In genomic region chr15:68113273-68113672, GRCh38 we compare ENCODE assay signal across 10 cellular contexts. TPM values are rescaled to one million over a fixed set of nuclear protein-coding genes. Genes with fewer than 3 reads are reported as not detected.
DNase-seq lines count a peak whose midpoint lies in the region; ATAC-seq and TF ChIP-seq lines count a peak whose summit lies in the region.
"Had no signal": no experiment of that assay in that cellular context is flagged by ENCODE, and none has a peak within 500 bp of the region (broad histone marks: within the 10 kb centered on the region; RNA-seq: fewer than 3 reads in every experiment).

No MANE protein-coding gene starts in this region.

- H3K36me3 ChIP-seq in HEK293 (ENCODE audit: control insufficient read depth in 2 of 2, insufficient read depth in 1 of 2, low read length in 2 of 2), result no peaks in the 10 kb centered on the region
- no peaks in the 10 kb centered on the region for H3K36me3 ChIP-seq in right lobe of liver
- H3K36me3 ChIP-seq: esophagus muscularis mucosa had no signal

- no peaks in the 10 kb centered on the region for H3K27me3 Mint-ChIP-seq in activated naive CD8-positive, alpha-beta T cell treated with anti-CD3 and anti-CD28 coated beads for 36 hours

- H3K4me1 ChIP-seq in HEK293 (ENCODE audit: control insufficient read depth, insufficient read depth, low read length), result peaks cover 21% of the 10 kb centered on the region
- peaks cover 0 to 18% (median 0%) of the 10 kb centered on the region in 4 donors for H3K4me1 ChIP-seq in right lobe of liver

- POLR2A ChIA-PET in HEK293 (lab: Yijun Ruan, JAX) (no interaction called here), HEK293T (lab: Yijun Ruan, JAX) (interaction anchor here (3.0 kb wide), 1 partner anchor 60 kb away, joined by 11 read pairs; the partner anchor contains the start of gene PIAS1)

- DNase-seq in AG08395 (ENCODE audit: low spot score) (peak; percentile 10), right lobe of liver (peak in 2 of 3 donors; percentile 30 to 72), NCI-H1092 (lab: John Stamatoyannopoulos, UW) (no peak), RKO (ENCODE audit: low spot score) (no peak), HEK293T (ENCODE audit: extremely low spot score) (no peak)
- DNase-seq in activated naive CD8-positive, alpha-beta T cell treated with anti-CD3 and anti-CD28 coated beads for 36 hours, result no peak
- DNase-seq: T-helper 1 cell had no signal

- peaks cover 29% of the 10 kb centered on the region for H3K36me3 Mint-ChIP-seq in activated naive CD8-positive, alpha-beta T cell treated with anti-CD3 and anti-CD28 coated beads for 36 hours

- ATAC-seq in right lobe of liver (peak; percentile 94 to 95 (median 94)), GM18873 (IDR thresholded peaks at IDR 0.05; ENCODE audit: low FRiP score, unreplicated experiment) (no peak)

- peaks cover 55% of the 10 kb centered on the region for H3K4me1 Mint-ChIP-seq in activated naive CD8-positive, alpha-beta T cell treated with anti-CD3 and anti-CD28 coated beads for 36 hours

- TF ChIP-seq POLR2A in right lobe of liver (IDR thresholded peaks at IDR 0.05), result no peak

- CTCF ChIA-PET in HEK293 (lab: Yijun Ruan, JAX), result interaction anchor here (0.5 to 1.4 kb wide), 4 partner anchors 37 to 249 kb away, joined by 3 to 5 read pairs (median 3); no protein-coding TSS in a partner anchor
- CTCF ChIA-PET in HEK293T (lab: Yijun Ruan, JAX), result no interaction called here

- no peak overlapping the region for H3K4me3 ChIP-seq in HEK293 (ENCODE audit: low read depth, low read length)
- H3K4me3 ChIP-seq in right lobe of liver, result peak overlapping the region in 1 of 3 donors; percentile 39

- H3K27me3 ChIP-seq in right lobe of liver, result no peaks in the 10 kb centered on the region
- H3K27me3 ChIP-seq: esophagus muscularis mucosa had no signal

- peaks cover 4% of the 10 kb centered on the region for H3K9me3 Mint-ChIP-seq in activated naive CD8-positive, alpha-beta T cell treated with anti-CD3 and anti-CD28 coated beads for 36 hours

- H3K9me3 ChIP-seq in HEK293 (ENCODE audit: control insufficient read depth, insufficient read depth, low read depth, low read length) (no peaks in the 10 kb centered on the region), right lobe of liver (no peaks in the 10 kb centered on the region)
- H3K9me3 ChIP-seq: esophagus muscularis mucosa had no signal

- peak overlapping the region; percentile 12 for H3K27ac Mint-ChIP-seq in activated naive CD8-positive, alpha-beta T cell treated with anti-CD3 and anti-CD28 coated beads for 36 hours

- TF ChIP-seq CTCF in HEK293 (tag by site-specific recombination; IDR thresholded peaks at IDR 0.05) (no peak), right lobe of liver (IDR thresholded peaks at IDR 0.05) (no peak)

- intact Hi-C loops in right lobe of liver (cut with DNase I), result no loop called here

- no peak overlapping the region for H3K4me3 Mint-ChIP-seq in activated naive CD8-positive, alpha-beta T cell treated with anti-CD3 and anti-CD28 coated beads for 36 hours

- H3K27ac ChIP-seq in HEK293 (ENCODE audit: extremely low read depth, low read depth, low read length) (no peak overlapping the region), right lobe of liver (peak overlapping the region; percentile 30 to 59 (median 59))

TF ChIP-seq in HEK293, 187 proteins besides CTCF, POLR2A, EP300 and RAD21 (continues in another document):
- TF ChIP-seq, protein P1, sequence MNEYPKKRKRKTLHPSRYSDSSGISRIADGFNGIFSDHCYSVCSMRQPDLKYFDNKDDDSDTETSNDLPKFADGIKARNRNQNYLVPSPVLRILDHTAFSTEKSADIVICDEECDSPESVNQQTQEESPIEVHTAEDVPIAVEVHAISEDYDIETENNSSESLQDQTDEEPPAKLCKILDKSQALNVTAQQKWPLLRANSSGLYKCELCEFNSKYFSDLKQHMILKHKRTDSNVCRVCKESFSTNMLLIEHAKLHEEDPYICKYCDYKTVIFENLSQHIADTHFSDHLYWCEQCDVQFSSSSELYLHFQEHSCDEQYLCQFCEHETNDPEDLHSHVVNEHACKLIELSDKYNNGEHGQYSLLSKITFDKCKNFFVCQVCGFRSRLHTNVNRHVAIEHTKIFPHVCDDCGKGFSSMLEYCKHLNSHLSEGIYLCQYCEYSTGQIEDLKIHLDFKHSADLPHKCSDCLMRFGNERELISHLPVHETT (tag by site-specific recombination; IDR thresholded peaks at IDR 0.05), result no peak
- TF ChIP-seq YY2 (tag by site-specific recombination; IDR thresholded peaks at IDR 0.05), result no peak
- TF ChIP-seq TRIM28 (IDR thresholded peaks at IDR 0.05; ENCODE audit: borderline replicate concordance, low read length), result peak; percentile 45; the same call in 1 of the 2 replicates
- no peak for TF ChIP-seq ZBTB20 (tag by site-specific recombination; IDR thresholded peaks at IDR 0.05)
- TF ChIP-seq ZNF629 (tag by site-specific recombination; IDR thresholded peaks at IDR 0.05), result no peak
- no peak for TF ChIP-seq ZNF121 (tag by site-specific recombination; IDR thresholded peaks at IDR 0.05)
- TF ChIP-seq PRDM6 (tag by site-specific recombination; IDR thresholded peaks at IDR 0.05), result peak; percentile 50
- no peak for TF ChIP-seq MYNN (tag by site-specific recombination; IDR thresholded peaks at IDR 0.05; ENCODE audit: borderline replicate concordance)
- no peak for TF ChIP-seq ZNF473 (tag by site-specific recombination; IDR thresholded peaks at IDR 0.05)
- peak; percentile 14; the same call in 1 of the 2 replicates for TF ChIP-seq ZNF660 (tag by site-specific recombination; IDR thresholded peaks at IDR 0.05)
- TF ChIP-seq ZNF335 (tag by site-specific recombination; conservative IDR thresholded peaks at IDR 0.05), result no peak
- no peak for TF ChIP-seq ZSCAN16 (tag by site-specific recombination; IDR thresholded peaks at IDR 0.05)
- no peak for TF ChIP-seq ZBTB7A (tag by site-specific recombination; IDR thresholded peaks at IDR 0.05; ENCODE audit: low read depth)
- TF ChIP-seq ZNF830 (tag by site-specific recombination; IDR thresholded peaks at IDR 0.05; ENCODE audit: low read depth), result no peak

TF ChIP-seq in HEK293T, 16 proteins besides CTCF, POLR2A, EP300 and RAD21:
- no peak for TF ChIP-seq FOXM1 (IDR thresholded peaks at IDR 0.05; ENCODE audit: borderline replicate concordance)
- TF ChIP-seq FOXK2 (IDR thresholded peaks at IDR 0.05), result no peak
- TF ChIP-seq ELF4 (IDR thresholded peaks at IDR 0.05), result no peak

RNA-seq across cellular contexts. Expression of gene PIAS1, which starts 59.2 kb away (rescaled TPM):
- 10 to 100 TPM; 20.4 to 24.4 TPM for total RNA-seq in activated naive CD8-positive, alpha-beta T cell treated with anti-CD3 and anti-CD28 coated beads for 36 hours
- 10 to 100 TPM in 5 of 6 experiments, 1 to 10 TPM in 1; 8.1 to 17.3 (median 13.1) TPM for total RNA-seq in right lobe of liver

Comparison
In these comparisons a context has a peak if more than half of its experiments do, and no peak if none do; other contexts are left out.
1. DNase-seq: peak in AG08395 (single experiment) and right lobe of liver (2 of 3); none in activated naive CD8-positive, alpha-beta T cell treated with anti-CD3 and anti-CD28 coated beads for 36 hours (single experiment), NCI-H1092 (single experiment), RKO (single experiment) and HEK293T (single experiment).